15 cellular contexts compared by ENCODE assay signal in the genomic region with DNA sequence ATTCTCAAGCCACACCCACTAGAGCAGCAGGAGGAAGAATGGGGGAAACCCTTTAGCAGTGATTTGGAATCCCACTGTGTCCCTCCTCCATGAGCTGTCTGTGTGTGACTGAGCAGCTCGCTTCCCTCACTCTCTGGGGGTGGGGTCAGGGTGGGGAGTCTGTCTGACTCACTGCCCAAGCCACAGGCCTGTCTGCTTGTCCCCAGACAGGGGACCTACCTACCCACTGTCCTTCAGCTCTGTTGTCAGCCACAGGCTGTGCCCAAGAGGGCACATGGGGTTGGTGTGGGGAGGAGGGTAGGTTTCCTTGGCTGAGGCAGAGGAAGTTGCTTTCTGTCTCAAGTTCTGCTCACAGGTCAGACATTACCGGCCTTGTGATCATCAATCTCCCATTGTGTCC.
DNase-seq lines count a peak whose midpoint lies in the region; TF ChIP-seq lines count a peak whose summit lies in the region.
"Had no signal": no experiment of that assay in that cellular context is flagged by ENCODE, and none has a peak within 500 bp of the region (broad histone marks: within the 10 kb centered on the region; RNA-seq: fewer than 3 reads in every experiment).

No MANE protein-coding gene starts in this region.

- H3K27me3 Mint-ChIP-seq in nephron progenitor cell (ENCODE audit: low read depth, poor library complexity) = peaks cover 10% of the 10 kb centered on the region

- H3K27ac Mint-ChIP-seq in nephron progenitor cell = no peak overlapping the region
- H3K27ac Mint-ChIP-seq: activated CD8-positive, alpha-beta T cell treated with anti-CD3 and anti-CD28 coated beads for 36 hours; activated naive CD8-positive, alpha-beta T cell had no signal

- H3K36me3 Mint-ChIP-seq in nephron progenitor cell (ENCODE audit: low read depth) = no peaks in the 10 kb centered on the region
- H3K36me3 Mint-ChIP-seq: activated naive CD8-positive, alpha-beta T cell had no signal

- in situ Hi-C loops in GM13976 (cut with MboI; ENCODE audit: low sequenced_read_pairs, unreplicated experiment) = no loop called here

- H3K4me3 Mint-ChIP-seq in nephron progenitor cell = no peak overlapping the region
- H3K4me3 Mint-ChIP-seq: activated CD8-positive, alpha-beta T cell treated with anti-CD3 and anti-CD28 coated beads for 36 hours; activated naive CD8-positive, alpha-beta T cell had no signal

- TF ChIP-seq CTCF in RWPE1 (conservative IDR thresholded peaks at IDR 0.05; ENCODE audit: low read depth) = no peak
- no peak for TF ChIP-seq CTCF in nephron progenitor cell (IDR thresholded peaks at IDR 0.05)
- TF ChIP-seq CTCF in GM13976 (IDR thresholded peaks at IDR 0.05; ENCODE audit: borderline replicate concordance, control extremely low read depth, extremely low read depth, insufficient read depth, missing control alignments) = no peak

- no peaks in the 10 kb centered on the region for H3K9me3 ChIP-seq in esophagus (ENCODE audit: control insufficient read depth in 2 of 2, insufficient read depth in 1 of 2, low read depth in 1 of 2, low read length in 1 of 2)
- H3K9me3 ChIP-seq: heart right ventricle, right lobe of liver had no signal

- no peaks in the 10 kb centered on the region for H3K36me3 ChIP-seq in esophagus (ENCODE audit: control insufficient read depth in 2 of 2, insufficient read depth in 2 of 2, low read length in 1 of 2)
- H3K36me3 ChIP-seq: heart right ventricle, right lobe of liver had no signal

- WGBS in esophagus, 2 donors = 41 to 57% methylated on average over 2 of the region's 2 CpGs

- CTCF ChIA-PET in RWPE1 (lab: Yijun Ruan, JAX) = interaction anchor here (0.5 to 0.7 kb wide), 2 partner anchors 250 to 278 kb away, joined by 3 to 4 read pairs; no protein-coding TSS in a partner anchor

- H3K4me1 Mint-ChIP-seq in nephron progenitor cell = peaks cover 40% of the 10 kb centered on the region

- peak overlapping the region; percentile 86 for H3K27ac ChIP-seq in RWPE1
- peak overlapping the region; percentile 15 to 79 for H3K27ac ChIP-seq in esophagus (ENCODE audit: low read depth in 2 of 2, low read length in 1 of 2)
- H3K27ac ChIP-seq: dorsolateral prefrontal cortex, heart right ventricle, right lobe of liver had no signal

- no peaks in the 10 kb centered on the region for H3K27me3 ChIP-seq in esophagus (ENCODE audit: control insufficient read depth in 1 of 2, insufficient read depth in 2 of 2, low read length in 2 of 2)
- H3K27me3 ChIP-seq: heart right ventricle, right lobe of liver had no signal

- H3K4me1 ChIP-seq in esophagus (ENCODE audit: control insufficient read depth in 2 of 2, insufficient read depth in 2 of 2, low read length in 1 of 2) = peaks cover 3 to 20% of the 10 kb centered on the region in 2 donors
- H3K4me1 ChIP-seq: right lobe of liver had no signal

- POLR2A ChIA-PET in RWPE1 (lab: Yijun Ruan, JAX; ENCODE audit: low non-redundant PET) = interaction anchor here (0.8 kb wide), 1 partner anchor 118 kb away, joined by 3 read pairs; no protein-coding TSS in a partner anchor

- H3K9me3 Mint-ChIP-seq in nephron progenitor cell = no peaks in the 10 kb centered on the region
- H3K9me3 Mint-ChIP-seq: activated CD8-positive, alpha-beta T cell treated with anti-CD3 and anti-CD28 coated beads for 36 hours had no signal

- DNase-seq in EL (peak; percentile 9), RWPE1 (ENCODE audit: low spot score) (peak; percentile 47), nephron progenitor cell (peak; percentile 11), HPDE6-E6E7 (ENCODE audit: extremely low spot score) (no peak), GM13976 (ENCODE audit: low spot score) (no peak), SW 1271 (lab: John Stamatoyannopoulos, UW) (no peak), HCEC 1CT (no peak)
- DNase-seq: activated CD8-positive, alpha-beta T cell treated with anti-CD3 and anti-CD28 coated beads for 36 hours; heart right ventricle; NCI-H146; NCI-H82; right lobe of liver had no signal

- H3K4me3 ChIP-seq in esophagus (ENCODE audit: low read depth in 1 of 2, low read length in 2 of 2) = no peak overlapping the region
- H3K4me3 ChIP-seq: dorsolateral prefrontal cortex, heart right ventricle, right lobe of liver had no signal

Comparison
In these comparisons a context has a peak if more than half of its experiments do, and no peak if none do; other contexts are left out.
1. DNase-seq: peak in EL (single experiment), RWPE1 (single experiment) and nephron progenitor cell (single experiment); none in HPDE6-E6E7 (single experiment), GM13976 (single experiment), SW 1271 (0 of 2) and HCEC 1CT (single experiment).